1 cellular context compared by ENCODE assay signal in the genomic region with DNA sequence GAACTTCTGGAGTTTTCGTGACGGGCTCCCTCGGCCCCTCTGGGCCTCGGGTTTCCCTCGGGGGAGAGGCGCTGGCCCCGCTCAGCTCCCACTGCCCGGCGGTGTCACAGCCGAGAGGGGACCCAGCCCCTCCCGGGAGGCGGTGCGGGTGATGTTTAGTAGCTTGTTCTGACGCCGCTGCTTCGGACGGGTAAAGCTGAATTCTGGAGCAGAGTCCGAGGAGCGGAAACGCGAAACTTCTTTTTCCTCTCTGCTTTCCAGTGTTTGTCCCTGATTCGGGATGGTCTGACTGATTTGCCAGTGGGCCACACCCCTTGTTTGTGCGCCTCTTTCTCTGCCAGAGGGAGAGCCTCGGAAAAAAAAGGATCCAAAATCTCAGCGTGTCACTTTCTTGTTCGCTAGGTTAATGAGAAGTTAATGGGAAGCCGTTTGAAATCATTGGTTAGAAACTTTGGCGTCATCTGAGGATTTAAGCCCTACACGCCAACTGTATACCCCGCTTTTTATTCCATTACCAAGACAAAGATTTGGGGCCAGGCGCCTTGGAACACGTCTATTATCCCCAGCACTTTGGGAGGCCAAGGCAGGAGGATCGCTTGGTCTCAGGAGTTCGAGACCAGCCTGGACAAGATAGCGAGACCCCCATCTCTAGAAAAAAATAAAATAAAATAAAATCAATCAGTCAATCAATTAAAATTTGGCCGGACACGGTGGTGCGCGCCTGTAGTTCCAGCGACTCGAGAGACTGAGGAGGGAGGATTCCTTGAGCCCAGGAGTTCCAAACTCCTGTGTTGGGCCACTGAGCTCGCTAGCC.
TF ChIP-seq lines count a peak whose summit lies in the region.

No MANE protein-coding gene starts in this region.

TF ChIP-seq in GM12878, 131 proteins besides CTCF, POLR2A, EP300 and RAD21:
- TF ChIP-seq SMC3 (IDR thresholded peaks at IDR 0.05; ENCODE audit: borderline replicate concordance, low read length), result no peak
- TF ChIP-seq SRF (IDR thresholded peaks at IDR 0.05; ENCODE audit: low read depth in 2 of 2, low read length in 2 of 2), result no peak
- TF ChIP-seq POU2F2 (IDR thresholded peaks at IDR 0.05; ENCODE audit: borderline replicate concordance, low read depth, low read length), result no peak
- TF ChIP-seq NFXL1 (IDR thresholded peaks at IDR 0.05; ENCODE audit: borderline replicate concordance), result no peak
- 0 out of 2 replicates have a peak, but pooled peaks have one; percentile 18 for TF ChIP-seq GATAD2B (conservative IDR thresholded peaks at IDR 0.05; ENCODE audit: low read depth)
- TF ChIP-seq IKZF1 (conservative IDR thresholded peaks at IDR 0.05), result 0 out of 2 replicates have a peak, but pooled peaks have one; percentile 22
- TF ChIP-seq, protein P1, sequence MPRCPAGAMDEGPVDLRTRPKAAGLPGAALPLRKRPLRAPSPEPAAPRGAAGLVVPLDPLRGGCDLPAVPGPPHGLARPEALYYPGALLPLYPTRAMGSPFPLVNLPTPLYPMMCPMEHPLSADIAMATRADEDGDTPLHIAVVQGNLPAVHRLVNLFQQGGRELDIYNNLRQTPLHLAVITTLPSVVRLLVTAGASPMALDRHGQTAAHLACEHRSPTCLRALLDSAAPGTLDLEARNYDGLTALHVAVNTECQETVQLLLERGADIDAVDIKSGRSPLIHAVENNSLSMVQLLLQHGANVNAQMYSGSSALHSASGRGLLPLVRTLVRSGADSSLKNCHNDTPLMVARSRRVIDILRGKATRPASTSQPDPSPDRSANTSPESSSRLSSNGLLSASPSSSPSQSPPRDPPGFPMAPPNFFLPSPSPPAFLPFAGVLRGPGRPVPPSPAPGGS (IDR thresholded peaks at IDR 0.05; ENCODE audit: borderline replicate concordance, insufficient read depth, low read depth, low read length, poor library complexity, severe bottlenecking), result no peak
- TF ChIP-seq MEF2A (IDR thresholded peaks at IDR 0.05; ENCODE audit: insufficient read depth, low read depth, low read length), result no peak
